Comparison of ENCODE assay signal across 1 cellular context in the genomic region with DNA sequence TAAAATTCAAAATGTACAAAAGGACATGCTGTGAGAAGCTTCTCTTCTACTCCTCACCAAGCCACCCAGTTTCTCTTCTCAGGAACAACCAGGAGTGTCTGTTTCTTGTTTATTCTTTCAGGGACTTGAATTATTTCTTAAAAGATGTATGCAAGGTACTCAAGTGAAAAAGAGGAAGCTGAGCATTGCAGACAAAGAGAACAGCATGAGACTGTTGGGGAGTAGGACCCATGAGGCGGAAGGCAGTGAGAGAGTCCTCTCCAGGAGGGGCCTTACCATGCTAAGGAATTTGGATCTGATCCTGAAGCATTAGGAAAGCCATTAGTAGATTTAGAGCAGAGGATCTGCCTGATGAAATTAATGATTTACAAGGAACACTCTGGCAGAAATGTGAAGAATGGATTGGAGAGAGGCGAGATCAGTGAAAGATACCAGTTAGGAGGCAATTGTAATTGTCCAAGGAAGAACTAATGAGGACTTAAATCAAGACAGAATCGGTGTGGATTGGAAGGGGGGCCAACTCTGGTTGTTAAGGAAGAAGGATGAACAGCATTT.
TF ChIP-seq lines count a peak whose summit lies in the region.

No MANE protein-coding gene starts in this region.

TF ChIP-seq in GM12878, 131 proteins besides CTCF, POLR2A, EP300 and RAD21 (continued from another document):
- TF ChIP-seq SPI1 (IDR thresholded peaks at IDR 0.05; ENCODE audit: borderline replicate concordance, insufficient read depth, low read depth, low read length) = peak; percentile 38; the same call in 1 of the 2 replicates
